16 cellular contexts compared by ENCODE assay signal in genomic region chr13:76816394-76816793, GRCh38.
DNase-seq lines count a peak whose midpoint lies in the region; ATAC-seq and TF ChIP-seq lines count a peak whose summit lies in the region.
"Had no signal": no experiment of that assay in that cellular context is flagged by ENCODE, and none has a peak within 500 bp of the region (broad histone marks: within the 10 kb centered on the region; RNA-seq: fewer than 3 reads in every experiment).

No MANE protein-coding gene starts in this region.

- ATAC-seq in HG03039 (IDR thresholded peaks at IDR 0.05; ENCODE audit: unreplicated experiment) (peak; percentile 74), HG03139 (IDR thresholded peaks at IDR 0.05; ENCODE audit: unreplicated experiment) (no peak)
- ATAC-seq: activated CD8-positive, alpha-beta memory T cell treated with anti-CD3 and anti-CD28 coated beads, Interleukin-2, amount 10 ng/mL, durations not matched to agents 7 days and 5 days; effector memory CD8-positive, alpha-beta T cell; naive thymus-derived CD8-positive, alpha-beta T cell; psoas muscle had no signal

- intact Hi-C loops in testis (cut with DNase I; ENCODE audit: low total_unique reads) = no loop called here

- no peaks in the 10 kb centered on the region for H3K27me3 ChIP-seq in testis
- H3K27me3 ChIP-seq: breast epithelium, SJSA1 had no signal

- no peaks in the 10 kb centered on the region for H3K36me3 ChIP-seq in testis (ENCODE audit: low read depth, missing control alignments)
- H3K36me3 ChIP-seq: breast epithelium, SJSA1 had no signal

- H3K4me1 ChIP-seq in testis = peaks cover 15% of the 10 kb centered on the region
- H3K4me1 ChIP-seq: breast epithelium, psoas muscle, SJSA1 had no signal

- TF ChIP-seq CTCF in GM12865 (IDR thresholded peaks at IDR 0.05; ENCODE audit: insufficient read depth, low read depth, low read length, missing control alignments) (no peak), testis (IDR thresholded peaks at IDR 0.05) (no peak)

- H3K4me3 ChIP-seq in GM12865 (ENCODE audit: low read depth, low read length) = no peak overlapping the region
- H3K4me3 ChIP-seq in testis = no peak overlapping the region
- H3K4me3 ChIP-seq: breast epithelium, psoas muscle, SJSA1 had no signal

- no peaks in the 10 kb centered on the region for H3K9me3 ChIP-seq in testis
- H3K9me3 ChIP-seq: breast epithelium, psoas muscle, SJSA1 had no signal

- no peak for TF ChIP-seq POLR2A in testis (IDR thresholded peaks at IDR 0.05)

- no peak overlapping the region for H3K27ac ChIP-seq in testis
- H3K27ac ChIP-seq: breast epithelium, psoas muscle, SJSA1 had no signal

- 80 to 85% methylated on average over 5 of the region's 5 CpGs for WGBS in testis, 2 donors

- DNase-seq in CD1c-positive myeloid dendritic cell (ENCODE audit: extremely low spot score) (peak; percentile 29), GM12865 (ENCODE audit: low read depth) (peak; percentile 50), NCI-H510A (lab: John Stamatoyannopoulos, UW) (peak; percentile 48), testis (no peak), AG08396 (ENCODE audit: low spot score) (no peak), dedifferentiated amniotic fluid mesenchymal stem cell (ENCODE audit: extremely low spot score) (no peak)
- DNase-seq: activated CD8-positive, alpha-beta memory T cell treated with anti-CD3 and anti-CD28 coated beads, Interleukin-2, amount 10 ng/mL, durations not matched to agents 7 days and 5 days; activated naive CD8-positive, alpha-beta T cell treated with anti-CD3 and anti-CD28 coated beads for 36 hours; effector memory CD8-positive, alpha-beta T cell; naive thymus-derived CD8-positive, alpha-beta T cell; NCI-H2171 treated with DMSO at 0.1 percent for 48 hours; psoas muscle had no signal

Comparison
In these comparisons a context has a peak if more than half of its experiments do, and no peak if none do; other contexts are left out.
1. DNase-seq: peak in CD1c-positive myeloid dendritic cell (single experiment), GM12865 (single experiment) and NCI-H510A (single experiment); none in testis (single experiment), AG08396 (single experiment) and dedifferentiated amniotic fluid mesenchymal stem cell (single experiment).